In genomic region chr2:32427672-32428622, GRCh38 we compare ENCODE assay signal across 12 cellular contexts.
A peak's percentile ranks its signal among the peaks of the same experiment; 100 is the strongest.
DNase-seq lines count a peak whose midpoint lies in the region; ATAC-seq and TF ChIP-seq lines count a peak whose summit lies in the region.
"Had no signal": no experiment of that assay in that cellular context is flagged by ENCODE, and none has a peak within 500 bp of the region (broad histone marks: within the 10 kb centered on the region; RNA-seq: fewer than 3 reads in every experiment).

No MANE protein-coding gene starts in this region.

- CTCF ChIA-PET in WTC11 (lab: Charles Lee), result no interaction called here

- H3K27ac Mint-ChIP-seq in WTC11, result peak overlapping the region; percentile 41; the same call in 1 of the 2 replicates
- peak overlapping the region; percentile 8 to 65 (median 12) for H3K27ac Mint-ChIP-seq in nephron
- H3K27ac Mint-ChIP-seq: T-helper 1 cell treated with Interleukin-12 subunit alpha and Interleukin-12 subunit beta and Interleukin-4 antibody, amounts not matched to agents 30 μg/mL and 1 μg/mL, for 36 hours had no signal

- H3K36me3 Mint-ChIP-seq in WTC11 (peaks cover 7% of the 10 kb centered on the region), nephron (ENCODE audit: low read depth) (peaks cover 39% of the 10 kb centered on the region)

- POLR2A ChIA-PET in WTC11 (lab: Charles Lee), result interaction anchor here (0.6 kb wide), 1 partner anchor 229 kb away, joined by 5 read pairs; no protein-coding TSS in a partner anchor

- H3K4me1 Mint-ChIP-seq in WTC11 (peaks cover 14% of the 10 kb centered on the region), nephron (peaks cover 34% of the 10 kb centered on the region)

- no peak overlapping the region for H3K4me3 Mint-ChIP-seq in WTC11
- H3K4me3 Mint-ChIP-seq in nephron, result no peak overlapping the region
- H3K4me3 Mint-ChIP-seq: stimulated activated naive CD8-positive, alpha-beta T cell treated with anti-CD3 and anti-CD28 coated beads, Interleukin-15, amount 100 ng/mL, for 72 hours; T-helper 1 cell treated with Interleukin-12 subunit alpha and Interleukin-12 subunit beta and Interleukin-4 antibody, amounts not matched to agents 30 μg/mL and 1 μg/mL, for 36 hours had no signal

- H3K9me3 Mint-ChIP-seq in WTC11 (no peaks in the 10 kb centered on the region), nephron (no peaks in the 10 kb centered on the region)
- H3K9me3 Mint-ChIP-seq: stimulated activated naive CD8-positive, alpha-beta T cell treated with anti-CD3 and anti-CD28 coated beads, Interleukin-15, amount 100 ng/mL, for 72 hours; T-helper 1 cell treated with Interleukin-12 subunit alpha and Interleukin-12 subunit beta and Interleukin-4 antibody, amounts not matched to agents 30 μg/mL and 1 μg/mL, for 36 hours had no signal

- no peaks in the 10 kb centered on the region for H3K27me3 Mint-ChIP-seq in WTC11 (ENCODE audit: low read depth)
- H3K27me3 Mint-ChIP-seq in nephron (ENCODE audit: low read depth), result no peaks in the 10 kb centered on the region
- H3K27me3 Mint-ChIP-seq: stimulated activated naive CD8-positive, alpha-beta T cell treated with anti-CD3 and anti-CD28 coated beads, Interleukin-15, amount 100 ng/mL, for 72 hours had no signal

- ATAC-seq in WTC11 (no peak), GM18907 (IDR thresholded peaks at IDR 0.05; ENCODE audit: unreplicated experiment) (no peak), GM18861 (IDR thresholded peaks at IDR 0.05; ENCODE audit: unreplicated experiment) (no peak)
- ATAC-seq: stimulated activated naive CD8-positive, alpha-beta T cell treated with anti-CD3 and anti-CD28 coated beads, Interleukin-15, amount 100 ng/mL, for 72 hours had no signal

- DNase-seq in DMS153 treated with DMSO at 0.1 percent for 48 hours (lab: John Stamatoyannopoulos, UW; ENCODE audit: unreplicated experiment) (peak; percentile 63), NCI-H1694 treated with DMSO at 0.1 percent for 48 hours (lab: John Stamatoyannopoulos, UW) (peak; percentile 29), WTC11 (ENCODE audit: low spot score) (no peak), 8988T (no peak)
- no peak for DNase-seq in stimulated activated naive CD4-positive, alpha-beta T cell (lab: John Stamatoyannopoulos, UW)
- DNase-seq: effector CD8-positive, alpha-beta T cell; kidney; stimulated activated naive CD8-positive, alpha-beta T cell treated with anti-CD3 and anti-CD28 coated beads, Interleukin-15, amount 100 ng/mL, for 72 hours had no signal

- no peak for TF ChIP-seq CTCF in WTC11 (IDR thresholded peaks at IDR 0.05)
- no peak for TF ChIP-seq CTCF in nephron (IDR thresholded peaks at IDR 0.05; ENCODE audit: unreplicated experiment in 3 of 3)

TF ChIP-seq in WTC11, 78 proteins besides CTCF, POLR2A, EP300 and RAD21 (continues in another document):
- TF ChIP-seq FOXP4 (CRISPR knock-in tag; IDR thresholded peaks at IDR 0.05) (no peak), ATF3 (CRISPR knock-in tag; conservative IDR thresholded peaks at IDR 0.05) (no peak), E2F4 (CRISPR knock-in tag; IDR thresholded peaks at IDR 0.05; ENCODE audit: borderline replicate concordance, low read depth) (no peak), AFF4 (CRISPR knock-in tag; IDR thresholded peaks at IDR 0.05; ENCODE audit: borderline replicate concordance) (no peak), TEAD1 (CRISPR knock-in tag; IDR thresholded peaks at IDR 0.05) (no peak), FOXP1 (CRISPR knock-in tag; IDR thresholded peaks at IDR 0.05; ENCODE audit: borderline replicate concordance) (no peak), PRDM15 (CRISPR knock-in tag; IDR thresholded peaks at IDR 0.05) (no peak), ZNF219 (CRISPR knock-in tag; IDR thresholded peaks at IDR 0.05; ENCODE audit: borderline replicate concordance) (no peak), ETV6 (CRISPR knock-in tag; IDR thresholded peaks at IDR 0.05) (no peak), CREM (CRISPR knock-in tag; IDR thresholded peaks at IDR 0.05) (no peak), ZNF423 (CRISPR knock-in tag; IDR thresholded peaks at IDR 0.05) (no peak)

Comparison
In these comparisons a context has a peak if more than half of its experiments do, and no peak if none do; other contexts are left out.
1. DNase-seq: peak in DMS153 treated with DMSO at 0.1 percent for 48 hours (single experiment) and NCI-H1694 treated with DMSO at 0.1 percent for 48 hours (single experiment); none in WTC11 (single experiment), stimulated activated naive CD4-positive, alpha-beta T cell (0 of 6) and 8988T (single experiment).